Comparison of ENCODE assay signal across 14 cellular contexts in genomic region chr16:66361604-66362135, GRCh38. TPM values are rescaled to one million over a fixed set of nuclear protein-coding genes. Genes with fewer than 3 reads are reported as not detected.
"Had no signal": no experiment of that assay in that cellular context is flagged by ENCODE, and none has a peak within 500 bp of the region (broad histone marks: within the 10 kb centered on the region; RNA-seq: fewer than 3 reads in every experiment).

No MANE protein-coding gene starts in this region.

- H3K9me3 ChIP-seq: tibial nerve had no signal

- H3K79me2 ChIP-seq: parathyroid adenoma had no signal

- H3K9ac ChIP-seq: parathyroid adenoma had no signal

- H3K4me3 ChIP-seq: cardiac muscle cell, SK-N-MC, tibial nerve had no signal

- DNase-seq: activated B cell treated with CpG ODN at 0.5 μM for 24 hours; activated CD4-positive, alpha-beta memory T cell treated with anti-CD3 and anti-CD28 coated beads for 36 hours; activated CD4-positive, alpha-beta T cell treated with anti-CD3 and anti-CD28 coated beads for 4 hours; dermis blood vessel endothelial cell; effector memory CD8-positive, alpha-beta T cell; foreskin melanocyte; head of caudate nucleus; stimulated activated naive B cell treated with anti-CD40 and anti-IgM and Interleukin-4, amounts not matched to agents 10 μg/mL and 1 μg/mL and 100 μg/mL, for 72 hours; substantia nigra had no signal

- H3K27me3 ChIP-seq: cardiac muscle cell had no signal

- H3K36me3 ChIP-seq: cardiac muscle cell, tibial nerve had no signal

- H3K27ac ChIP-seq: cardiac muscle cell, parathyroid adenoma, SK-N-MC, tibial nerve had no signal

- ATAC-seq: effector memory CD8-positive, alpha-beta T cell; natural killer cell treated with Interleukin-12 subunit alpha and Interleukin-12 subunit beta and Interleukin-15 and Interleukin-18, amount 100 ng/mL, for 72 hours; stimulated activated naive B cell treated with anti-CD40 and anti-IgM and Interleukin-4, amounts not matched to agents 10 μg/mL and 1 μg/mL and 100 μg/mL, for 72 hours had no signal

- H2AFZ ChIP-seq: parathyroid adenoma had no signal

RNA-seq across cellular contexts. Expression of gene CDH5, which starts 4.8 kb away (rescaled TPM):
- total RNA-seq: activated B cell treated with CpG ODN at 0.5 μM for 24 hours; activated CD4-positive, alpha-beta memory T cell treated with anti-CD3 and anti-CD28 coated beads for 36 hours; natural killer cell treated with Interleukin-12 subunit alpha and Interleukin-12 subunit beta and Interleukin-15 and Interleukin-18, amount 100 ng/mL, for 72 hours had no signal
